ENCODE assay signal across 1 cellular context in the genomic region with DNA sequence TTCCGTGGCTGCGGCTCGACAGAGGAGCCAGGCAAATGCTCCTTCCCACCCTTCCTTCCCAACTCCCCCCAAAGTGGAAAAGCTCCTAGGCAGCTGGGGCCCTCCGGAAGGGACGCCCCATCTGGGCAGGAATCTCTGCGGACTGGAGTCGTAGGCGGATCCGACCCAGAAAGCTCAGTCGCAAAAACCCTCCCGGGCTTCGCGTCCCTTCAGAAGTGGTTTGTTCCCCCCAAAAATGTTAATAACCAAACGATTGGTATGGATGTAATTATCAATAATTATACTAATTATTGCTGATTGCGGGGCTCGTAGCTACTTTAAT.
TF ChIP-seq lines count a peak whose summit lies in the region.

No MANE protein-coding gene starts in this region.

TF ChIP-seq in H1, 55 proteins besides CTCF, POLR2A, EP300 and RAD21:
- TF ChIP-seq RNF2 (IDR thresholded peaks at IDR 0.05; ENCODE audit: borderline replicate concordance, low read depth, low read length, missing control alignments, poor library complexity, severe bottlenecking) (peak; percentile 2), CTBP2 (IDR thresholded peaks at IDR 0.05; ENCODE audit: borderline replicate concordance, insufficient read depth, insufficient read length, low read length) (no peak), KDM5A (IDR thresholded peaks at IDR 0.05; ENCODE audit: low read length) (no peak), EZH2 (IDR thresholded peaks at IDR 0.05; ENCODE audit: low read depth, low read length, severe bottlenecking) (no peak), CBX8 (IDR thresholded peaks at IDR 0.05; ENCODE audit: borderline replicate concordance, low read depth, low read length) (no peak), KDM4A (IDR thresholded peaks at IDR 0.05; ENCODE audit: low read depth, low read length, severe bottlenecking) (peak; percentile 60), GABPA (IDR thresholded peaks at IDR 0.05; ENCODE audit: borderline replicate concordance, insufficient read depth, low read length) (no peak), SRF (IDR thresholded peaks at IDR 0.05; ENCODE audit: low read depth, low read length) (no peak), SIX5 (IDR thresholded peaks at IDR 0.05; ENCODE audit: low read depth, low read length) (no peak), SP1 (IDR thresholded peaks at IDR 0.05; ENCODE audit: low read depth, low read length) (no peak), ZNF274 (IDR thresholded peaks at IDR 0.05; ENCODE audit: borderline replicate concordance, extremely low read depth, low read length) (no peak), NRF1 (IDR thresholded peaks at IDR 0.05; ENCODE audit: low read depth, low read length) (no peak), TAF7 (optimal IDR thresholded peaks at IDR 0.05; ENCODE audit: borderline replicate concordance, low read depth, low read length) (no peak), JUN (IDR thresholded peaks at IDR 0.05; ENCODE audit: low read depth, low read length) (no peak)
